Comparison of ENCODE assay signal across 1 cellular context in the genomic region with DNA sequence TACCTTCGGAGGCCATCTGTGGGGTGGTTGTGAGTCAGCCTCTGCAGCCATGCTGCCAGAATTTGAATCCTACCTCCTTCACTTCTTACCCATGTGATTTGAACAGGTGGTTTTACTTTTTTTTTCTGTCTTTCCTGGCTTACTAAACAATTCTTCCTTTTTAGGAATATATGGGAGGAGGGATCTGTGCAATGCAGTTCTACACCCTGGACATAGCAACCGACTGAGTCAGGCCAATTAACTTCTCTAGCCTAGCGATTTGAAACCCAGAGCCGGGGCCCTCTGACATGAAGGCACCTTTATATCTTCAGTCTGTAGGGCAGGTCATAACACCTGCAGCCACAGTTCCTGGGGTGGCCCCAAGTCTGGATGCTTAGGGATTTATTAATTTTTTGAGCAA.
TF ChIP-seq lines count a peak whose summit lies in the region.

No MANE protein-coding gene starts in this region.

TF ChIP-seq in HepG2, 621 proteins besides CTCF, POLR2A, EP300 and RAD21 (continued from another document):
- TF ChIP-seq ZC3H13 (CRISPR knock-in tag; IDR thresholded peaks at IDR 0.05) (no peak), ZNF282 (IDR thresholded peaks at IDR 0.05; ENCODE audit: partially characterized antibody) (no peak), GMEB1 (CRISPR knock-in tag; IDR thresholded peaks at IDR 0.05; ENCODE audit: borderline replicate concordance) (no peak), ZNF570 (CRISPR knock-in tag; IDR thresholded peaks at IDR 0.05; ENCODE audit: borderline replicate concordance) (no peak), ZNF567 (CRISPR knock-in tag; IDR thresholded peaks at IDR 0.05; ENCODE audit: borderline replicate concordance) (no peak), PHF21A (CRISPR knock-in tag; IDR thresholded peaks at IDR 0.05) (no peak), CCDC6 (CRISPR knock-in tag; IDR thresholded peaks at IDR 0.05) (no peak), HNRNPL (IDR thresholded peaks at IDR 0.05; ENCODE audit: low read depth, low read length) (no peak), CEBPB (IDR thresholded peaks at IDR 0.05; ENCODE audit: borderline replicate concordance, low read depth, low read length) (no peak), ZNF883 (CRISPR knock-in tag; IDR thresholded peaks at IDR 0.05; ENCODE audit: not compliant biosample characterization) (no peak), ZNF224 (CRISPR knock-in tag; IDR thresholded peaks at IDR 0.05) (no peak), KDM1A (CRISPR knock-in tag; IDR thresholded peaks at IDR 0.05) (no peak)
- TF ChIP-seq, protein P1, sequence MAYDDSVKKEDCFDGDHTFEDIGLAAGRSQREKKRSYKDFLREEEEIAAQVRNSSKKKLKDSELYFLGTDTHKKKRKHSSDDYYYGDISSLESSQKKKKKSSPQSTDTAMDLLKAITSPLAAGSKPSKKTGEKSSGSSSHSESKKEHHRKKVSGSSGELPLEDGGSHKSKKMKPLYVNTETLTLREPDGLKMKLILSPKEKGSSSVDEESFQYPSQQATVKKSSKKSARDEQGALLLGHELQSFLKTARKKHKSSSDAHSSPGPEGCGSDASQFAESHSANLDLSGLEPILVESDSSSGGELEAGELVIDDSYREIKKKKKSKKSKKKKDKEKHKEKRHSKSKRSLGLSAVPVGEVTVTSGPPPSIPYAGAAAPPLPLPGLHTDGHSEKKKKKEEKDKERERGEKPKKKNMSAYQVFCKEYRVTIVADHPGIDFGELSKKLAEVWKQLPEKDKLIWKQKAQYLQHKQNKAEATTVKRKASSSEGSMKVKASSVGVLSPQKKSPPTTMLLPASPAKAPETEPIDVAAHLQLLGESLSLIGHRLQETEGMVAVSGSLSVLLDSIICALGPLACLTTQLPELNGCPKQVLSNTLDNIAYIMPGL (CRISPR knock-in tag; IDR thresholded peaks at IDR 0.05; ENCODE audit: borderline replicate concordance in 1 of 2, low read depth in 1 of 2) = no peak
